In genomic region chr19:21141787-21142464, GRCh38 we compare ENCODE assay signal across 1 cellular context.
TF ChIP-seq lines count a peak whose summit lies in the region.

Gene ZNF431, plus strand, starts transcription at chr19:21142040. Its CDS starts 144 bp downstream, at chr19:21142184.

TF ChIP-seq in K562, 482 proteins besides CTCF, POLR2A, EP300 and RAD21 (continued from another document):
- TF ChIP-seq NR4A1 (CRISPR knock-in tag; IDR thresholded peaks at IDR 0.05) (no peak), NR4A1 (tag; IDR thresholded peaks at IDR 0.05) (no peak), GABPB1 (CRISPR knock-in tag; IDR thresholded peaks at IDR 0.05) (peak; percentile 81), SMAD4 (CRISPR knock-in tag; conservative IDR thresholded peaks at IDR 0.05) (0 out of 2 replicates have a peak, but pooled peaks have one; percentile 15), MEIS2 (IDR thresholded peaks at IDR 0.05; ENCODE audit: partially characterized antibody) (peak; percentile 90), PHF8 (IDR thresholded peaks at IDR 0.05; ENCODE audit: borderline replicate concordance, low read length) (peak; percentile 89), ZC3H4 (CRISPR knock-in tag; IDR thresholded peaks at IDR 0.05; ENCODE audit: borderline replicate concordance) (no peak), PHF20 (IDR thresholded peaks at IDR 0.05; ENCODE audit: partially characterized antibody) (peak; percentile 76), FOSL1 (tag; conservative IDR thresholded peaks at IDR 0.05) (no peak), YY1 (IDR thresholded peaks at IDR 0.05; ENCODE audit: borderline replicate concordance in 1 of 3, control insufficient read depth in 1 of 3, extremely low read depth in 1 of 3, insufficient read depth in 3 of 3, insufficient read length in 1 of 3, insufficient replicate concordance in 2 of 3, low read depth in 1 of 3, low read length in 2 of 3) (peak in 2 of 3 experiments; percentile 43 to 86), RUNX1 (IDR thresholded peaks at IDR 0.05; ENCODE audit: low read depth) (no peak), POLR2G (IDR thresholded peaks at IDR 0.05; ENCODE audit: low read depth, low read length) (peak; percentile 85), CHD1 (IDR thresholded peaks at IDR 0.05; ENCODE audit: low read length) (peak; percentile 56), TAL1 (IDR thresholded peaks at IDR 0.05) (no peak), NONO (IDR thresholded peaks at IDR 0.05; ENCODE audit: low read depth in 2 of 2, low read length in 1 of 2) (peak in 1 of 2 experiments; percentile 14; a peak in 1 of 4 replicates), E2F3 (CRISPR knock-in tag; IDR thresholded peaks at IDR 0.05) (peak; percentile 34; the same call in 1 of the 2 replicates), POLR2AphosphoS5 (IDR thresholded peaks at IDR 0.05; ENCODE audit: control insufficient read depth, insufficient read depth, low read depth, low read length) (peak; percentile 85; the same call in 1 of the 2 replicates)
- TF ChIP-seq, protein P1, sequence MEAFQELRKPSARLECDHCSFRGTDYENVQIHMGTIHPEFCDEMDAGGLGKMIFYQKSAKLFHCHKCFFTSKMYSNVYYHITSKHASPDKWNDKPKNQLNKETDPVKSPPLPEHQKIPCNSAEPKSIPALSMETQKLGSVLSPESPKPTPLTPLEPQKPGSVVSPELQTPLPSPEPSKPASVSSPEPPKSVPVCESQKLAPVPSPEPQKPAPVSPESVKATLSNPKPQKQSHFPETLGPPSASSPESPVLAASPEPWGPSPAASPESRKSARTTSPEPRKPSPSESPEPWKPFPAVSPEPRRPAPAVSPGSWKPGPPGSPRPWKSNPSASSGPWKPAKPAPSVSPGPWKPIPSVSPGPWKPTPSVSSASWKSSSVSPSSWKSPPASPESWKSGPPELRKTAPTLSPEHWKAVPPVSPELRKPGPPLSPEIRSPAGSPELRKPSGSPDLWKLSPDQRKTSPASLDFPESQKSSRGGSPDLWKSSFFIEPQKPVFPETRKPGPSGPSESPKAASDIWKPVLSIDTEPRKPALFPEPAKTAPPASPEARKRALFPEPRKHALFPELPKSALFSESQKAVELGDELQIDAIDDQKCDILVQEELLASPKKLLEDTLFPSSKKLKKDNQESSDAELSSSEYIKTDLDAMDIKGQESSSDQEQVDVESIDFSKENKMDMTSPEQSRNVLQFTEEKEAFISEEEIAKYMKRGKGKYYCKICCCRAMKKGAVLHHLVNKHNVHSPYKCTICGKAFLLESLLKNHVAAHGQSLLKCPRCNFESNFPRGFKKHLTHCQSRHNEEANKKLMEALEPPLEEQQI (IDR thresholded peaks at IDR 0.05), result no peak
- TF ChIP-seq, protein P2, sequence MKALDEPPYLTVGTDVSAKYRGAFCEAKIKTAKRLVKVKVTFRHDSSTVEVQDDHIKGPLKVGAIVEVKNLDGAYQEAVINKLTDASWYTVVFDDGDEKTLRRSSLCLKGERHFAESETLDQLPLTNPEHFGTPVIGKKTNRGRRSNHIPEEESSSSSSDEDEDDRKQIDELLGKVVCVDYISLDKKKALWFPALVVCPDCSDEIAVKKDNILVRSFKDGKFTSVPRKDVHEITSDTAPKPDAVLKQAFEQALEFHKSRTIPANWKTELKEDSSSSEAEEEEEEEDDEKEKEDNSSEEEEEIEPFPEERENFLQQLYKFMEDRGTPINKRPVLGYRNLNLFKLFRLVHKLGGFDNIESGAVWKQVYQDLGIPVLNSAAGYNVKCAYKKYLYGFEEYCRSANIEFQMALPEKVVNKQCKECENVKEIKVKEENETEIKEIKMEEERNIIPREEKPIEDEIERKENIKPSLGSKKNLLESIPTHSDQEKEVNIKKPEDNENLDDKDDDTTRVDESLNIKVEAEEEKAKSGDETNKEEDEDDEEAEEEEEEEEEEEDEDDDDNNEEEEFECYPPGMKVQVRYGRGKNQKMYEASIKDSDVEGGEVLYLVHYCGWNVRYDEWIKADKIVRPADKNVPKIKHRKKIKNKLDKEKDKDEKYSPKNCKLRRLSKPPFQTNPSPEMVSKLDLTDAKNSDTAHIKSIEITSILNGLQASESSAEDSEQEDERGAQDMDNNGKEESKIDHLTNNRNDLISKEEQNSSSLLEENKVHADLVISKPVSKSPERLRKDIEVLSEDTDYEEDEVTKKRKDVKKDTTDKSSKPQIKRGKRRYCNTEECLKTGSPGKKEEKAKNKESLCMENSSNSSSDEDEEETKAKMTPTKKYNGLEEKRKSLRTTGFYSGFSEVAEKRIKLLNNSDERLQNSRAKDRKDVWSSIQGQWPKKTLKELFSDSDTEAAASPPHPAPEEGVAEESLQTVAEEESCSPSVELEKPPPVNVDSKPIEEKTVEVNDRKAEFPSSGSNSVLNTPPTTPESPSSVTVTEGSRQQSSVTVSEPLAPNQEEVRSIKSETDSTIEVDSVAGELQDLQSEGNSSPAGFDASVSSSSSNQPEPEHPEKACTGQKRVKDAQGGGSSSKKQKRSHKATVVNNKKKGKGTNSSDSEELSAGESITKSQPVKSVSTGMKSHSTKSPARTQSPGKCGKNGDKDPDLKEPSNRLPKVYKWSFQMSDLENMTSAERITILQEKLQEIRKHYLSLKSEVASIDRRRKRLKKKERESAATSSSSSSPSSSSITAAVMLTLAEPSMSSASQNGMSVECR (CRISPR knock-in tag; IDR thresholded peaks at IDR 0.05), result peak; percentile 66; the same call in 1 of the 2 replicates
- TF ChIP-seq, protein P3, sequence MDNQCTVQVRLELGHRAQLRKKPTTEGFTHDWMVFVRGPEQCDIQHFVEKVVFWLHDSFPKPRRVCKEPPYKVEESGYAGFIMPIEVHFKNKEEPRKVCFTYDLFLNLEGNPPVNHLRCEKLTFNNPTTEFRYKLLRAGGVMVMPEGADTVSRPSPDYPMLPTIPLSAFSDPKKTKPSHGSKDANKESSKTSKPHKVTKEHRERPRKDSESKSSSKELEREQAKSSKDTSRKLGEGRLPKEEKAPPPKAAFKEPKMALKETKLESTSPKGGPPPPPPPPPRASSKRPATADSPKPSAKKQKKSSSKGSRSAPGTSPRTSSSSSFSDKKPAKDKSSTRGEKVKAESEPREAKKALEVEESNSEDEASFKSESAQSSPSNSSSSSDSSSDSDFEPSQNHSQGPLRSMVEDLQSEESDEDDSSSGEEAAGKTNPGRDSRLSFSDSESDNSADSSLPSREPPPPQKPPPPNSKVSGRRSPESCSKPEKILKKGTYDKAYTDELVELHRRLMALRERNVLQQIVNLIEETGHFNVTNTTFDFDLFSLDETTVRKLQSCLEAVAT (IDR thresholded peaks at IDR 0.05), result peak in 1 of 2 experiments; percentile 64; a peak in 2 of 4 replicates
